Comparison of ENCODE assay signal across 8 cellular contexts in genomic region chr12:95789126-95790024, GRCh38. TPM values are rescaled to one million over a fixed set of nuclear protein-coding genes. Genes with fewer than 3 reads are reported as not detected.
DNase-seq lines count a peak whose midpoint lies in the region; ATAC-seq and TF ChIP-seq lines count a peak whose summit lies in the region.

No MANE protein-coding gene starts in this region.

- H3K36me3 ChIP-seq in HUES48 (ENCODE audit: control insufficient read depth, insufficient read depth, low read length), result no peaks in the 10 kb centered on the region
- no peaks in the 10 kb centered on the region for H3K36me3 ChIP-seq in sigmoid colon

- H3K27me3 ChIP-seq in HUES48 (ENCODE audit: control insufficient read depth, insufficient read depth, low read length) (peaks cover 72% of the 10 kb centered on the region), sigmoid colon (no peaks in the 10 kb centered on the region)

- in situ Hi-C loops in ACHN (cut with HindIII; ENCODE audit: low pct_ligation_motif_present, low pct_unique_long_range_greater_than_20kb, low sequenced_read_pairs), result no loop called here

- intact Hi-C loops in sigmoid colon (cut with DNase I), result loop anchor here (5.0 kb wide), 1 partner anchor 52 kb away; no protein-coding TSS in a partner anchor

- no peak for TF ChIP-seq EP300 in sigmoid colon (IDR thresholded peaks at IDR 0.05)

- H3K9me3 ChIP-seq in HUES48 (ENCODE audit: control insufficient read depth, insufficient read depth, low read length) (no peaks in the 10 kb centered on the region), sigmoid colon (no peaks in the 10 kb centered on the region)

- H3K9me3 Mint-ChIP-seq in activated naive CD8-positive, alpha-beta T cell (ENCODE audit: low read depth), result no peaks in the 10 kb centered on the region

- no peak for ATAC-seq in HG03025 (IDR thresholded peaks at IDR 0.05; ENCODE audit: low FRiP score, unreplicated experiment)

- no peak for TF ChIP-seq POLR2A in sigmoid colon (IDR thresholded peaks at IDR 0.05)

- peak overlapping the region; percentile 77 for H3K4me3 ChIP-seq in HUES48 (ENCODE audit: low read depth, low read length)
- peak overlapping the region; percentile 67 to 79 (median 74) for H3K4me3 ChIP-seq in sigmoid colon

- WGBS in sigmoid colon, 2 donors, result 4 to 12% methylated on average over 39 of the region's 39 CpGs

- DNase-seq in ACHN (peak; percentile 77), hepatic stellate cell (ENCODE audit: low spot score) (peak; percentile 31), sigmoid colon (no peak), HUDEP-2 (lab: John Stamatoyannopoulos, UW; ENCODE audit: unreplicated experiment in 76 of 76) (no peak), superior temporal gyrus (ENCODE audit: extremely low spot score) (no peak)

- peaks cover 14% of the 10 kb centered on the region for H3K4me1 Mint-ChIP-seq in activated naive CD8-positive, alpha-beta T cell (ENCODE audit: low read depth)

- peak overlapping the region; percentile 73 for H3K4me3 Mint-ChIP-seq in activated naive CD8-positive, alpha-beta T cell

- peaks cover 11% of the 10 kb centered on the region; the same call in 1 of the 2 replicates for H3K4me1 ChIP-seq in HUES48 (ENCODE audit: control insufficient read depth, insufficient read depth, low read length)
- H3K4me1 ChIP-seq in sigmoid colon, result peaks cover 0 to 19% (median 14%) of the 10 kb centered on the region in 4 donors

- H3K27ac Mint-ChIP-seq in activated naive CD8-positive, alpha-beta T cell, result no peak overlapping the region

- H3K27me3 Mint-ChIP-seq in activated naive CD8-positive, alpha-beta T cell, result peaks cover 43% of the 10 kb centered on the region

- H3K9ac ChIP-seq in HUES48 (ENCODE audit: low read depth, low read length), result no peak overlapping the region

- TF ChIP-seq CTCF in sigmoid colon (IDR thresholded peaks at IDR 0.05), result no peak

- H3K27ac ChIP-seq in HUES48 (ENCODE audit: low read depth, low read length) (no peak overlapping the region), sigmoid colon (peak overlapping the region; percentile 66 to 89 (median 74))

- H3K36me3 Mint-ChIP-seq in activated naive CD8-positive, alpha-beta T cell, result no peaks in the 10 kb centered on the region

RNA-seq across cellular contexts. Expression of gene NTN4, which starts 1.2 kb away (rescaled TPM):
- 10 to 100 TPM in 3 of 4 donors, 1 to 10 TPM in 1; 7.2 to 17.4 (median 10.3) TPM for total RNA-seq in sigmoid colon
- 1 to 10 TPM; 3.7 to 6.0 (median 5.3) TPM for polyA plus RNA-seq in sigmoid colon

Comparison
In these comparisons a context has a peak if more than half of its experiments do, and no peak if none do; other contexts are left out.
1. DNase-seq: peak in ACHN (single experiment) and hepatic stellate cell (single experiment); none in sigmoid colon (single experiment), HUDEP-2 (0 of 76) and superior temporal gyrus (single experiment).